In the genomic region with DNA sequence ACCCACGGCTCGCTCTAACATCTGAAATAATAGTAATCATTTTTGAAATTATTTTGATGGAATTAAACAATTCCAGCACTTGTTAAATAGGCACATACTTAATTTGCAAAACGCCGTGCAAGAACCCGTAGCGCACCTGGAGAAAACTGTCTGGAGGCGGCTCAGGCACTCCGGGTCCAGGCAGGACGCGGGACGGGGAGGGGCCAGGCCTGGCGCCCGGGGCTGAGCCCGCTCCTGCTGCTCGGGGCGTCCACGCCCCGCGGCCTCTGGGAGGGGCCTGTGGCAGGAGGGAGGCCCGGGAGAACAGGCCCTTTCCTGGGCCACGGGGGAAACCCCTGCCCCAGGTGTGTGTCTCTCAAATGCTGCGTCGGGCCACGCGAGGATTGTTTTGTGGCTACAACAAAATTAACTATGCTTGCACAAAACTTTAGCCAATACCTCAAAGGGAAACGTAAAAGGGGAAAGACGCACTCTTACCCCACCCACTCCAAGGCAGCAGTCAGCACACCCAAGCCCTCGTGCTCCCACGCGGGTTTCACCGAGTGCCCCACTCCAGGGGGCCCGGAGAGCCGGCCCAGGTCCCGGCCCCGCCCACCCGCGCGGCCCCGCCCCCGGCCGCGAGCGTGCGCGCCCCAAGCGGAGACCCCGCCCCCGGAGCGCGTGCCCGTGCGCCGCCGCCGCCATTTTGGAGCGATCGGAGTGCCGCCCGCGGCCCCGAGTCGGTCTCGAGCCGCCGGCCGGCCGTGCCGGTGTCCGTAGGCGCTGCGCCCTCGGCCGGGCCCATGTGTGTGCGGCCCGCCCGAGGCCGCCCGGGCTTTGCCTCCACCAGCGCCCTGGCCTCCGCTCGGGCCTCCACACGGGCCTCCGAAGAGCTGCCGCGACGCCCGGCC, we compare ENCODE assay signal across 8 cellular contexts. TPM values are rescaled to one million over a fixed set of nuclear protein-coding genes. Genes with fewer than 3 reads are reported as not detected.
DNase-seq lines count a peak whose midpoint lies in the region; ATAC-seq and TF ChIP-seq lines count a peak whose summit lies in the region.

A gene with protein sequence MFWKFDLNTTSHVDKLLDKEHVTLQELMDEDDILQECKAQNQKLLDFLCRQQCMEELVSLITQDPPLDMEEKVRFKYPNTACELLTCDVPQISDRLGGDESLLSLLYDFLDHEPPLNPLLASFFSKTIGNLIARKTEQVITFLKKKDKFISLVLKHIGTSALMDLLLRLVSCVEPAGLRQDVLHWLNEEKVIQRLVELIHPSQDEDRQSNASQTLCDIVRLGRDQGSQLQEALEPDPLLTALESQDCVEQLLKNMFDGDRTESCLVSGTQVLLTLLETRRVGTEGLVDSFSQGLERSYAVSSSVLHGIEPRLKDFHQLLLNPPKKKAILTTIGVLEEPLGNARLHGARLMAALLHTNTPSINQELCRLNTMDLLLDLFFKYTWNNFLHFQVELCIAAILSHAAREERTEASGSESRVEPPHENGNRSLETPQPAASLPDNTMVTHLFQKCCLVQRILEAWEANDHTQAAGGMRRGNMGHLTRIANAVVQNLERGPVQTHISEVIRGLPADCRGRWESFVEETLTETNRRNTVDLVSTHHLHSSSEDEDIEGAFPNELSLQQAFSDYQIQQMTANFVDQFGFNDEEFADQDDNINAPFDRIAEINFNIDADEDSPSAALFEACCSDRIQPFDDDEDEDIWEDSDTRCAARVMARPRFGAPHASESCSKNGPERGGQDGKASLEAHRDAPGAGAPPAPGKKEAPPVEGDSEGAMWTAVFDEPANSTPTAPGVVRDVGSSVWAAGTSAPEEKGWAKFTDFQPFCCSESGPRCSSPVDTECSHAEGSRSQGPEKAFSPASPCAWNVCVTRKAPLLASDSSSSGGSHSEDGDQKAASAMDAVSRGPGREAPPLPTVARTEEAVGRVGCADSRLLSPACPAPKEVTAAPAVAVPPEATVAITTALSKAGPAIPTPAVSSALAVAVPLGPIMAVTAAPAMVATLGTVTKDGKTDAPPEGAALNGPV (plus strand): TSS at position 677 of the 890 bp plus-strand sequence. CDS start 50,582 bp downstream, outside the sequence.

- no peaks in the 10 kb centered on the region for H3F3A ChIP-seq in neural cell (ENCODE audit: insufficient read depth, low read length, poor library complexity, severe bottlenecking)

- H3K9me3 ChIP-seq in BLaER1 treated with 17β-estradiol and CSF1 and Interleukin-3, amounts not matched to agents 10 nM and 100 nM (replicated peaks in 1 of 11) = peaks cover 0 to 6% (median 0%) of the 10 kb centered on the region in 11 experiments; a peak in 6 of 22 replicates
- H3K9me3 ChIP-seq in neural cell (ENCODE audit: low read length) = no peaks in the 10 kb centered on the region

- no peaks in the 10 kb centered on the region for H3K9me3 Mint-ChIP-seq in stimulated activated naive CD8-positive, alpha-beta T cell treated with anti-CD3 and anti-CD28 coated beads, Interleukin-15, amount 100 ng/mL, for 72 hours

- peak within 1 kb of the TSS; percentile 88 to 100 (median 100) for H3K4me2 ChIP-seq in BLaER1 treated with 17β-estradiol and CSF1 and Interleukin-3, amounts not matched to agents 10 nM and 100 nM
- peak within 1 kb of the TSS; percentile 57 for H3K4me2 ChIP-seq in neural cell (ENCODE audit: low read length)

- H2AFZ ChIP-seq in neural cell (ENCODE audit: low read depth, low read length) = peak within 1 kb of the TSS; percentile 7

- no peak for TF ChIP-seq EP300 in neural cell (conservative IDR thresholded peaks at IDR 0.05; ENCODE audit: poor library complexity, severe bottlenecking)

- peaks cover 11 to 35% (median 25%) of the 10 kb centered on the region in 10 experiments; a peak in 19 of 20 replicates for H3K4me1 ChIP-seq in BLaER1 treated with 17β-estradiol and CSF1 and Interleukin-3, amounts not matched to agents 10 nM and 100 nM

- no peaks in the 10 kb centered on the region for H3K27me3 ChIP-seq in BLaER1 treated with 17β-estradiol and CSF1 and Interleukin-3, amounts not matched to agents 10 nM and 100 nM
- H3K27me3 ChIP-seq in neural cell (ENCODE audit: insufficient read depth, low read depth, low read length) = no peaks in the 10 kb centered on the region

- H3K9ac ChIP-seq in BLaER1 treated with 17β-estradiol and CSF1 and Interleukin-3, amounts not matched to agents 10 nM and 100 nM = peak within 1 kb of the TSS; percentile 93 to 98 (median 95)
- peak within 1 kb of the TSS; percentile 83 for H3K9ac ChIP-seq in neural cell (ENCODE audit: low read length)

- H3K27me3 Mint-ChIP-seq in stimulated activated naive CD8-positive, alpha-beta T cell treated with anti-CD3 and anti-CD28 coated beads, Interleukin-15, amount 100 ng/mL, for 72 hours = no peaks in the 10 kb centered on the region

- peak within 1 kb of the TSS; percentile 85 to 93 (median 91) for H3K27ac ChIP-seq in BLaER1 treated with 17β-estradiol and CSF1 and Interleukin-3, amounts not matched to agents 10 nM and 100 nM
- peak within 1 kb of the TSS; percentile 20 for H3K27ac ChIP-seq in neural cell (ENCODE audit: low read length)

- peak within 1 kb of the TSS; percentile 72 to 73 for H3K4me3 Mint-ChIP-seq in stimulated activated naive CD8-positive, alpha-beta T cell treated with anti-CD3 and anti-CD28 coated beads, Interleukin-15, amount 100 ng/mL, for 72 hours

- peak; percentile 73 for DNase-seq in RKO (ENCODE audit: low spot score)
- peak; percentile 88 for DNase-seq in activated T-helper 9 cell treated with anti-CD3 and anti-CD28 coated beads, Interleukin-2, amount 50 U/mL, for 16 hours (ENCODE audit: low read depth)
- DNase-seq in fibroblast of the aortic adventitia (ENCODE audit: low read depth) = peak; percentile 47
- peak; percentile 84 to 92 for DNase-seq in stimulated activated naive CD8-positive, alpha-beta T cell treated with anti-CD3 and anti-CD28 coated beads, Interleukin-15, amount 100 ng/mL, for 72 hours

- peaks cover 11% of the 10 kb centered on the region for H3K4me1 Mint-ChIP-seq in stimulated activated naive CD8-positive, alpha-beta T cell treated with anti-CD3 and anti-CD28 coated beads, Interleukin-15, amount 100 ng/mL, for 72 hours

- peaks cover 14 to 19% (median 16%) of the 10 kb centered on the region in 11 experiments; a peak in 20 of 22 replicates for H4K20me1 ChIP-seq in BLaER1 treated with 17β-estradiol and CSF1 and Interleukin-3, amounts not matched to agents 10 nM and 100 nM
- H4K20me1 ChIP-seq in neural cell (ENCODE audit: insufficient read depth) = no peaks in the 10 kb centered on the region

- TF ChIP-seq CTCF in fibroblast of the aortic adventitia (IDR thresholded peaks at IDR 0.05; ENCODE audit: insufficient read depth, low read length) = no peak
- no peak for TF ChIP-seq CTCF in neural cell (IDR thresholded peaks at IDR 0.05; ENCODE audit: poor library complexity, severe bottlenecking)

- peak within 1 kb of the TSS; percentile 84 to 95 (median 88) for H3K4me3 ChIP-seq in BLaER1 treated with 17β-estradiol and CSF1 and Interleukin-3, amounts not matched to agents 10 nM and 100 nM
- H3K4me3 ChIP-seq in fibroblast of the aortic adventitia (ENCODE audit: low read depth, low read length) (peak within 1 kb of the TSS; percentile 77), neural cell (ENCODE audit: low read length) (peak within 1 kb of the TSS; percentile 86)

- TF ChIP-seq RAD21 in neural cell (conservative IDR thresholded peaks at IDR 0.05) = no peak

- H3K9me2 ChIP-seq in neural cell (ENCODE audit: insufficient read depth, low read length) = no peaks in the 10 kb centered on the region

- peak; percentile 86 for ATAC-seq in GM19324 (IDR thresholded peaks at IDR 0.05; ENCODE audit: low FRiP score, unreplicated experiment)
- ATAC-seq in HG03520 (IDR thresholded peaks at IDR 0.05; ENCODE audit: unreplicated experiment) = peak; percentile 56
- ATAC-seq in stimulated activated naive CD8-positive, alpha-beta T cell treated with anti-CD3 and anti-CD28 coated beads, Interleukin-15, amount 100 ng/mL, for 72 hours = peak; percentile 79

- peaks cover 0 to 11% (median 2%) of the 10 kb centered on the region in 11 experiments; a peak in 6 of 22 replicates for H3K36me3 ChIP-seq in BLaER1 treated with 17β-estradiol and CSF1 and Interleukin-3, amounts not matched to agents 10 nM and 100 nM
- no peaks in the 10 kb centered on the region for H3K36me3 ChIP-seq in neural cell (ENCODE audit: insufficient read depth, low read length)

- peak within 1 kb of the TSS; percentile 35 to 70 for H3K27ac Mint-ChIP-seq in stimulated activated naive CD8-positive, alpha-beta T cell treated with anti-CD3 and anti-CD28 coated beads, Interleukin-15, amount 100 ng/mL, for 72 hours

- H3K79me2 ChIP-seq in neural cell (replicated peaks; ENCODE audit: insufficient read depth, low read length) = peaks cover 9% of the 10 kb centered on the region

TF ChIP-seq in neural cell, 6 proteins besides CTCF, POLR2A, EP300 and RAD21:
- TF ChIP-seq POLR2AphosphoS5 (IDR thresholded peaks at IDR 0.05) = peak; percentile 82
- peak; percentile 63 for TF ChIP-seq MXI1 (conservative IDR thresholded peaks at IDR 0.05; ENCODE audit: poor library complexity, severe bottlenecking)
- TF ChIP-seq TAF1 (IDR thresholded peaks at IDR 0.05; ENCODE audit: low read depth) = no peak
- TF ChIP-seq EZH2 (IDR thresholded peaks at IDR 0.05; ENCODE audit: borderline replicate concordance, insufficient read depth, low read length, poor library complexity, severe bottlenecking) = no peak

RNA-seq across cellular contexts. Expression of the gene that starts here (rescaled TPM):
- total RNA-seq in fibroblast of the aortic adventitia (ENCODE audit: low replicate concordance) = 38.5 and 62.6 TPM in 2 replicates
- 84.6 and 85.4 TPM in 2 replicates for polyA plus RNA-seq in neural cell
- 77.0 and 86.7 TPM in 2 replicates for polyA minus RNA-seq in neural cell

Comparison
In these comparisons a context has a peak if more than half of its experiments do, and no peak if none do; other contexts are left out.
1. Peak in every context shown above with its lines: DNase-seq, ATAC-seq, H3K4me3 ChIP-seq and H3K27ac ChIP-seq.